Comparison of ENCODE assay signal across 1 cellular context in genomic region chr6:158023597-158023939, GRCh38.
TF ChIP-seq lines count a peak whose summit lies in the region.

No MANE protein-coding gene starts in this region.

TF ChIP-seq in HepG2, 621 proteins besides CTCF, POLR2A, EP300 and RAD21 (continued from another document and continues in another):
- TF ChIP-seq STAT6 (CRISPR knock-in tag; IDR thresholded peaks at IDR 0.05; ENCODE audit: borderline replicate concordance): no peak
- TF ChIP-seq KAT8 (CRISPR knock-in tag; IDR thresholded peaks at IDR 0.05): no peak
- no peak for TF ChIP-seq ZFP37 (CRISPR knock-in tag; IDR thresholded peaks at IDR 0.05; ENCODE audit: borderline replicate concordance)
- TF ChIP-seq ETV5 (CRISPR knock-in tag; IDR thresholded peaks at IDR 0.05; ENCODE audit: borderline replicate concordance): peak; percentile 74; the same call in 1 of the 2 replicates
- no peak for TF ChIP-seq GFI1 (CRISPR knock-in tag; IDR thresholded peaks at IDR 0.05; ENCODE audit: borderline replicate concordance)
- TF ChIP-seq ZNF24 (IDR thresholded peaks at IDR 0.05): no peak
- no peak for TF ChIP-seq ZBTB39 (CRISPR knock-in tag; IDR thresholded peaks at IDR 0.05)
- no peak for TF ChIP-seq MIXL1 (CRISPR knock-in tag; IDR thresholded peaks at IDR 0.05)
- 0 out of 2 replicates have a peak, but pooled peaks have one; percentile 25 for TF ChIP-seq MLX (CRISPR knock-in tag; IDR thresholded peaks at IDR 0.05)
- no peak for TF ChIP-seq ATF3 (CRISPR knock-in tag; IDR thresholded peaks at IDR 0.05)
- TF ChIP-seq TFAP4 (IDR thresholded peaks at IDR 0.05; ENCODE audit: borderline replicate concordance, low read depth): peak; percentile 68; the same call in 1 of the 2 replicates
- no peak for TF ChIP-seq NFIC (IDR thresholded peaks at IDR 0.05; ENCODE audit: low read length)
- TF ChIP-seq SMARCE1 (IDR thresholded peaks at IDR 0.05; ENCODE audit: borderline replicate concordance): no peak
- TF ChIP-seq ZNF329 (CRISPR knock-in tag; IDR thresholded peaks at IDR 0.05; ENCODE audit: low read depth): no peak
- 0 out of 2 replicates have a peak, but pooled peaks have one; percentile 24 for TF ChIP-seq AFF4 (CRISPR knock-in tag; IDR thresholded peaks at IDR 0.05)
- no peak for TF ChIP-seq SRF (IDR thresholded peaks at IDR 0.05; ENCODE audit: low read depth, low read length)
- TF ChIP-seq KLF15 (CRISPR knock-in tag; IDR thresholded peaks at IDR 0.05; ENCODE audit: borderline replicate concordance): no peak
- no peak for TF ChIP-seq ZNF484 (CRISPR knock-in tag; IDR thresholded peaks at IDR 0.05; ENCODE audit: borderline replicate concordance, low read depth)
- no peak for TF ChIP-seq NCOA1 (CRISPR knock-in tag; IDR thresholded peaks at IDR 0.05)
- no peak for TF ChIP-seq TRIM24 (CRISPR knock-in tag; IDR thresholded peaks at IDR 0.05)
- no peak for TF ChIP-seq MTERF4 (CRISPR knock-in tag; IDR thresholded peaks at IDR 0.05)
- peak; percentile 37; the same call in 1 of the 2 replicates for TF ChIP-seq TBX2 (CRISPR knock-in tag; IDR thresholded peaks at IDR 0.05; ENCODE audit: borderline replicate concordance)
- no peak for TF ChIP-seq ZNF75D (CRISPR knock-in tag; IDR thresholded peaks at IDR 0.05; ENCODE audit: borderline replicate concordance)
- TF ChIP-seq TAF15 (IDR thresholded peaks at IDR 0.05; ENCODE audit: low read depth, low read length, poor library complexity, severe bottlenecking): no peak
- TF ChIP-seq DMAP1 (CRISPR knock-in tag; IDR thresholded peaks at IDR 0.05): no peak
- no peak for TF ChIP-seq HOMEZ (CRISPR knock-in tag; IDR thresholded peaks at IDR 0.05; ENCODE audit: low read depth)
- no peak for TF ChIP-seq AHR (CRISPR knock-in tag; IDR thresholded peaks at IDR 0.05)
- no peak for TF ChIP-seq GLMP (CRISPR knock-in tag; IDR thresholded peaks at IDR 0.05; ENCODE audit: borderline replicate concordance)
- TF ChIP-seq DDIT3 (CRISPR knock-in tag; IDR thresholded peaks at IDR 0.05): no peak
- TF ChIP-seq IRX3 (CRISPR knock-in tag; IDR thresholded peaks at IDR 0.05; ENCODE audit: borderline replicate concordance, low read depth): no peak
- peak; percentile 27; the same call in 1 of the 2 replicates for TF ChIP-seq ZNF281 (CRISPR knock-in tag; IDR thresholded peaks at IDR 0.05; ENCODE audit: borderline replicate concordance)
- no peak for TF ChIP-seq ZNF710 (CRISPR knock-in tag; IDR thresholded peaks at IDR 0.05; ENCODE audit: borderline replicate concordance)
- peak; percentile 76 for TF ChIP-seq FOXA3 (CRISPR knock-in tag; IDR thresholded peaks at IDR 0.05)
- TF ChIP-seq RCOR2 (CRISPR knock-in tag; IDR thresholded peaks at IDR 0.05): no peak
- TF ChIP-seq CCAR2 (optimal IDR thresholded peaks at IDR 0.05; ENCODE audit: low read depth, low read length): no peak
- TF ChIP-seq GLI4 (CRISPR knock-in tag; IDR thresholded peaks at IDR 0.05; ENCODE audit: borderline replicate concordance): no peak
- TF ChIP-seq ELF3 (CRISPR knock-in tag; IDR thresholded peaks at IDR 0.05): peak; percentile 91
- no peak for TF ChIP-seq TBP (CRISPR knock-in tag; IDR thresholded peaks at IDR 0.05)
- no peak for TF ChIP-seq ZNF782 (CRISPR knock-in tag; IDR thresholded peaks at IDR 0.05; ENCODE audit: borderline replicate concordance)
- TF ChIP-seq RXRA (CRISPR knock-in tag; IDR thresholded peaks at IDR 0.05): no peak
- TF ChIP-seq ZSCAN12 (CRISPR knock-in tag; IDR thresholded peaks at IDR 0.05): no peak
- no peak for TF ChIP-seq HOXA3 (CRISPR knock-in tag; IDR thresholded peaks at IDR 0.05)
